14 cellular contexts compared by ENCODE assay signal in genomic region chr2:41895334-41895664, GRCh38.
DNase-seq lines count a peak whose midpoint lies in the region; ATAC-seq and TF ChIP-seq lines count a peak whose summit lies in the region.
"Had no signal": no experiment of that assay in that cellular context is flagged by ENCODE, and none has a peak within 500 bp of the region (broad histone marks: within the 10 kb centered on the region; RNA-seq: fewer than 3 reads in every experiment).

No MANE protein-coding gene starts in this region.

- no peak for TF ChIP-seq CTCF in KMS-11 (conservative IDR thresholded peaks at IDR 0.05; ENCODE audit: low read depth, low read length)
- TF ChIP-seq CTCF in right lobe of liver (IDR thresholded peaks at IDR 0.05): no peak

- no peaks in the 10 kb centered on the region for H3K79me2 ChIP-seq in KMS-11 (ENCODE audit: insufficient read depth, low read depth)

- H3K27ac ChIP-seq in KMS-11: peak overlapping the region; percentile 79; the same call in 1 of the 2 replicates
- peak overlapping the region; percentile 88 to 96 (median 89) for H3K27ac ChIP-seq in right lobe of liver
- no peak overlapping the region for H3K27ac ChIP-seq in caudate nucleus (ENCODE audit: low read depth, low read length)
- H3K27ac ChIP-seq: C4-2B had no signal

- H3K36me3 Mint-ChIP-seq in effector memory CD8-positive, alpha-beta T cell (ENCODE audit: insufficient read depth): peaks cover 4% of the 10 kb centered on the region

- H3K9me3 Mint-ChIP-seq in effector memory CD8-positive, alpha-beta T cell: no peaks in the 10 kb centered on the region

- TF ChIP-seq POLR2A in right lobe of liver (IDR thresholded peaks at IDR 0.05): peak; percentile 83

- H3K27me3 ChIP-seq in KMS-11 (ENCODE audit: insufficient read depth, low read depth) (no peaks in the 10 kb centered on the region), right lobe of liver (no peaks in the 10 kb centered on the region)
- H3K27me3 ChIP-seq: BE2C had no signal

- H3K4me3 ChIP-seq in KMS-11 (IDR thresholded peaks at IDR 0.05; ENCODE audit: insufficient read depth, low read depth, low read length) (no peak overlapping the region), right lobe of liver (no peak overlapping the region)
- H3K4me3 ChIP-seq: A549 had no signal

- H4K20me1 ChIP-seq in KMS-11 (ENCODE audit: insufficient read depth): no peaks in the 10 kb centered on the region

- H3K27ac Mint-ChIP-seq in effector memory CD8-positive, alpha-beta T cell: peak overlapping the region; percentile 26 to 87

- H3K4me1 ChIP-seq in KMS-11 (ENCODE audit: low read depth, poor library complexity, severe bottlenecking): peaks cover 81% of the 10 kb centered on the region
- peaks cover 0 to 30% (median 13%) of the 10 kb centered on the region in 4 donors for H3K4me1 ChIP-seq in right lobe of liver

- intact Hi-C loops in right lobe of liver (cut with DNase I): no loop called here

- ATAC-seq in effector memory CD8-positive, alpha-beta T cell (replicated peaks): no peak
- peak in 1 of 4 donors; percentile 90 for ATAC-seq in right lobe of liver
- ATAC-seq: HCT116 had no signal

- H3K9ac ChIP-seq in KMS-11: peak overlapping the region; percentile 23; the same call in 1 of the 2 replicates

- peak overlapping the region; percentile 9; the same call in 1 of the 2 replicates for H2AFZ ChIP-seq in KMS-11 (ENCODE audit: low read depth)

- no peaks in the 10 kb centered on the region for H3K27me3 Mint-ChIP-seq in effector memory CD8-positive, alpha-beta T cell

- H3K4me3 Mint-ChIP-seq in effector memory CD8-positive, alpha-beta T cell: peak overlapping the region; percentile 49 to 56

- 22% methylated on average over 1 of the region's 1 CpG for WGBS in right lobe of liver (ENCODE audit: insufficient coverage, low coverage, low lambda C conversion rate, missing lambda C conversion rate)

- H3K36me3 ChIP-seq in KMS-11 (ENCODE audit: insufficient read depth) (no peaks in the 10 kb centered on the region), right lobe of liver (no peaks in the 10 kb centered on the region)
- H3K36me3 ChIP-seq: BE2C had no signal

- no peak for DNase-seq in effector memory CD8-positive, alpha-beta T cell
- no peak for DNase-seq in right lobe of liver
- no peak for DNase-seq in activated naive CD4-positive, alpha-beta T cell (lab: John Stamatoyannopoulos, UW)
- DNase-seq in activated effector memory CD4-positive, alpha-beta T cell treated with anti-CD3 and anti-CD28 coated beads, Interleukin-2, amount 50 U/mL, for 16 hours: no peak
- DNase-seq in caudate nucleus (lab: John Stamatoyannopoulos, UW): no peak
- DNase-seq in NCI-H1105 (lab: John Stamatoyannopoulos, UW): no peak
- DNase-seq: BE2C, Calu3, DMS 273 treated with DMSO at 0.1 percent for 48 hours, IMR-90 had no signal

- no peaks in the 10 kb centered on the region for H3K9me3 ChIP-seq in right lobe of liver
- H3K9me3 ChIP-seq: A549, BE2C had no signal

- H3K4me2 ChIP-seq in KMS-11: peak overlapping the region; percentile 85
- H3K4me2 ChIP-seq: A549 had no signal

- peaks cover 53% of the 10 kb centered on the region in 2 donors for H3K4me1 Mint-ChIP-seq in effector memory CD8-positive, alpha-beta T cell (ENCODE audit: low read depth in 2 of 2)
